ENCODE assay signal across 13 cellular contexts in genomic region chr3:45618081-45618509, GRCh38. TPM values are rescaled to one million over a fixed set of nuclear protein-coding genes. Genes with fewer than 3 reads are reported as not detected.
A peak's percentile ranks its signal among the peaks of the same experiment; 100 is the strongest.
DNase-seq lines count a peak whose midpoint lies in the region; TF ChIP-seq lines count a peak whose summit lies in the region.
"Had no signal": no experiment of that assay in that cellular context is flagged by ENCODE, and none has a peak within 500 bp of the region (broad histone marks: within the 10 kb centered on the region; RNA-seq: fewer than 3 reads in every experiment).

No MANE protein-coding gene starts in this region.

- H3K27me3 ChIP-seq in left ventricle myocardium inferior (ENCODE audit: low read depth) (no peaks in the 10 kb centered on the region), sigmoid colon (no peaks in the 10 kb centered on the region)

- H3K27ac ChIP-seq in C4-2B (peak overlapping the region; percentile 96), left ventricle myocardium inferior (replicated peaks) (peak overlapping the region; percentile 50), sigmoid colon (peak overlapping the region in 1 of 4 donors; percentile 42)

- H3K27me3 Mint-ChIP-seq in activated T-helper 1 cell treated with anti-CD3 and anti-CD28 coated beads, Interleukin-12 subunit alpha, Interleukin-12 subunit beta, Interleukin-2, Interleukin-4 antibody, amounts not matched to agents 30 ng/mL and 10 ng/mL and 1 ng/mL, durations not matched to agents 14 hours and 24 hours and 36 hours (ENCODE audit: insufficient read depth) = no peaks in the 10 kb centered on the region
- no peaks in the 10 kb centered on the region for H3K27me3 Mint-ChIP-seq in progenitor cell of endocrine pancreas

- H3K4me3 Mint-ChIP-seq in activated T-helper 1 cell treated with anti-CD3 and anti-CD28 coated beads, Interleukin-12 subunit alpha, Interleukin-12 subunit beta, Interleukin-2, Interleukin-4 antibody, amounts not matched to agents 30 ng/mL and 10 ng/mL and 1 ng/mL, durations not matched to agents 14 hours and 24 hours and 36 hours = no peak overlapping the region
- H3K4me3 Mint-ChIP-seq in progenitor cell of endocrine pancreas (ENCODE audit: low read depth) = no peak overlapping the region

- no peaks in the 10 kb centered on the region for H3K9me3 Mint-ChIP-seq in activated T-helper 1 cell treated with anti-CD3 and anti-CD28 coated beads, Interleukin-12 subunit alpha, Interleukin-12 subunit beta, Interleukin-2, Interleukin-4 antibody, amounts not matched to agents 30 ng/mL and 10 ng/mL and 1 ng/mL, durations not matched to agents 14 hours and 24 hours and 36 hours
- H3K9me3 Mint-ChIP-seq in progenitor cell of endocrine pancreas (ENCODE audit: low read depth) = no peaks in the 10 kb centered on the region

- peaks cover 19% of the 10 kb centered on the region for H3K4me1 Mint-ChIP-seq in activated T-helper 1 cell treated with anti-CD3 and anti-CD28 coated beads, Interleukin-12 subunit alpha, Interleukin-12 subunit beta, Interleukin-2, Interleukin-4 antibody, amounts not matched to agents 30 ng/mL and 10 ng/mL and 1 ng/mL, durations not matched to agents 14 hours and 24 hours and 36 hours (ENCODE audit: low read depth)
- peaks cover 2% of the 10 kb centered on the region for H3K4me1 Mint-ChIP-seq in progenitor cell of endocrine pancreas (ENCODE audit: low read depth)

- no peak overlapping the region for H3K4me3 ChIP-seq in left ventricle myocardium inferior
- no peak overlapping the region for H3K4me3 ChIP-seq in sigmoid colon
- H3K4me3 ChIP-seq: HAP-1, smooth muscle cell had no signal

- peak overlapping the region; percentile 55 for H3K27ac Mint-ChIP-seq in activated T-helper 1 cell treated with anti-CD3 and anti-CD28 coated beads, Interleukin-12 subunit alpha, Interleukin-12 subunit beta, Interleukin-2, Interleukin-4 antibody, amounts not matched to agents 30 ng/mL and 10 ng/mL and 1 ng/mL, durations not matched to agents 14 hours and 24 hours and 36 hours
- peak overlapping the region; percentile 18 for H3K27ac Mint-ChIP-seq in progenitor cell of endocrine pancreas

- intact Hi-C loops in activated T-helper 1 cell treated with anti-CD3 and anti-CD28 coated beads, Interleukin-12 subunit alpha, Interleukin-12 subunit beta, Interleukin-2, Interleukin-4 antibody, amounts not matched to agents 30 ng/mL and 10 ng/mL and 1 ng/mL, durations not matched to agents 14 hours and 24 hours and 36 hours (cut with micrococcal nuclease) = no loop called here
- intact Hi-C loops in left ventricle myocardium inferior (cut with micrococcal nuclease) = no loop called here
- intact Hi-C loops in sigmoid colon (cut with DNase I) = no loop called here

- H3K36me3 Mint-ChIP-seq in activated T-helper 1 cell treated with anti-CD3 and anti-CD28 coated beads, Interleukin-12 subunit alpha, Interleukin-12 subunit beta, Interleukin-2, Interleukin-4 antibody, amounts not matched to agents 30 ng/mL and 10 ng/mL and 1 ng/mL, durations not matched to agents 14 hours and 24 hours and 36 hours (ENCODE audit: low read depth) = peaks cover 11% of the 10 kb centered on the region
- peaks cover 5% of the 10 kb centered on the region for H3K36me3 Mint-ChIP-seq in progenitor cell of endocrine pancreas (ENCODE audit: insufficient read depth)

- no peak for DNase-seq in activated T-helper 1 cell treated with anti-CD3 and anti-CD28 coated beads, Interleukin-12 subunit alpha, Interleukin-12 subunit beta, Interleukin-2, Interleukin-4 antibody, amounts not matched to agents 30 ng/mL and 10 ng/mL and 1 ng/mL, durations not matched to agents 14 hours and 24 hours and 36 hours (ENCODE audit: low spot score)
- DNase-seq in left ventricle myocardium inferior = no peak
- DNase-seq in progenitor cell of endocrine pancreas (ENCODE audit: low spot score, unreplicated experiment) = no peak
- DNase-seq in effector CD8-positive, alpha-beta T cell (lab: John Stamatoyannopoulos, UW) = no peak
- no peak for DNase-seq in sigmoid colon
- no peak for DNase-seq in 8988T
- no peak for DNase-seq in AML-193 (lab: John Stamatoyannopoulos, UW)
- DNase-seq: activated naive CD4-positive, alpha-beta T cell; DMS79 treated with DMSO at 0.1 percent for 48 hours; NCI-H1092 had no signal

- TF ChIP-seq POLR2A in sigmoid colon (IDR thresholded peaks at IDR 0.05) = no peak

- TF ChIP-seq CTCF in C4-2B (conservative IDR thresholded peaks at IDR 0.05) = no peak
- TF ChIP-seq CTCF in left ventricle myocardium inferior (IDR thresholded peaks at IDR 0.05; ENCODE audit: borderline replicate concordance) = no peak
- no peak for TF ChIP-seq CTCF in progenitor cell of endocrine pancreas (IDR thresholded peaks at IDR 0.05; ENCODE audit: unreplicated experiment)
- no peak for TF ChIP-seq CTCF in sigmoid colon (IDR thresholded peaks at IDR 0.05)

- WGBS in sigmoid colon, 2 donors = 85 to 89% methylated on average over 8 of the region's 8 CpGs

- H3K4me1 ChIP-seq in left ventricle myocardium inferior = peaks cover 49% of the 10 kb centered on the region
- peaks cover 0 to 20% (median 12%) of the 10 kb centered on the region in 4 donors for H3K4me1 ChIP-seq in sigmoid colon

- H3K36me3 ChIP-seq in left ventricle myocardium inferior (no peaks in the 10 kb centered on the region), sigmoid colon (peaks cover 0 to 3% (median 0%) of the 10 kb centered on the region in 4 donors)
- H3K36me3 ChIP-seq: HAP-1 had no signal

- no peak for TF ChIP-seq EP300 in sigmoid colon (IDR thresholded peaks at IDR 0.05)

- H3K9me3 ChIP-seq in left ventricle myocardium inferior (replicated peaks) = no peaks in the 10 kb centered on the region
- H3K9me3 ChIP-seq in sigmoid colon = no peaks in the 10 kb centered on the region
- H3K9me3 ChIP-seq: HAP-1 had no signal

RNA-seq across cellular contexts. Expression of gene LIMD1, which starts 23.5 kb away (rescaled TPM):
- 36.3 and 40.8 TPM in 2 replicates for total RNA-seq in activated T-helper 1 cell treated with anti-CD3 and anti-CD28 coated beads, Interleukin-12 subunit alpha, Interleukin-12 subunit beta, Interleukin-2, Interleukin-4 antibody, amounts not matched to agents 30 ng/mL and 10 ng/mL and 1 ng/mL, durations not matched to agents 14 hours and 24 hours and 36 hours
- total RNA-seq in left ventricle myocardium inferior (27.8 TPM), progenitor cell of endocrine pancreas (31.3 and 32.5 TPM in 2 replicates), sigmoid colon (10 to 100 TPM; 12.2 to 19.9 (median 13.2) TPM)
- polyA plus RNA-seq in sigmoid colon = 10 to 100 TPM in 1 of 3 donors, 1 to 10 TPM in 2; 3.0 to 13.2 (median 3.2) TPM
